Comparison of ENCODE assay signal across 18 cellular contexts in the genomic region with DNA sequence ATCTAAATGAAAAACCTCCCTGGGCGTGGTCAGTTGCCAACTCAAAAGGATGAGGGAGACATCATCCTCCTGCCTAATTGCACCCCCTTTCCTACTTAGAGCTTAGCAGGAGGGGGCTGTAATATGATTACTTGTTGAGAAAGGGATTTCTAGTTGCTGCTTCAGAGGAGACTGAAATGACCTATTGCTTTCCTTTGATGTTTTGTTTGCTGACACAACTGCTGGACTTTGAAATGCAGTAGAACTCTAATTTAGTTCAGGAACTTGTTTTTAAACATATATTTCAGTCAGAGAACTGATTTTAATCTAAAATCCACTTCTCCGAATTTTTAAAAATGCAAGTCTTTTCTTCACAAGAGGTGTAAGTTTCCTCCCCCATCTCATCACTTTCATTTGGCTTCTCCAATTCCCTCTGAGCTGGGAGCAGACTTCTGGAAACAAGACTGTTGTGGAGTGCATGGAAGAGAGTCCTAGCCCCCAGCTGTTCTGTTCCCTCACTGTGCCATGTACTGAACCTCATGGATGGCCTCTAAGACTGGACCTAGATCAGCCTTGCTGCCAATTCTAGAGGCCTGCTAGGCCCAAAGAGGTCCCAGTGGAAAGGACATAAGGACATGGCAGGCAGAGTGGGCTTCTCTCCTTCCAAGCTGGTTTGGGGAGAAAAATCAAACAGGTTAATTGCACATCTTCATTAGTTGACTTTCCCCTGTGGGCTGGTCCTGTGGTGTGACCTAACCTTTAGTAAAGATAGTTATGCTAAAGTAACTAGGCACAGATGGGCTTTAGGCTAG. TPM values are rescaled to one million over a fixed set of nuclear protein-coding genes. Genes with fewer than 3 reads are reported as not detected.
DNase-seq lines count a peak whose midpoint lies in the region; ATAC-seq and TF ChIP-seq lines count a peak whose summit lies in the region.
"Had no signal": no experiment of that assay in that cellular context is flagged by ENCODE, and none has a peak within 500 bp of the region (broad histone marks: within the 10 kb centered on the region; RNA-seq: fewer than 3 reads in every experiment).

No MANE protein-coding gene starts in this region.

- no peak overlapping the region for H3K27ac ChIP-seq in GM23338 (ENCODE audit: low read depth)
- H3K27ac ChIP-seq in smooth muscle cell (ENCODE audit: low read depth): no peak overlapping the region
- H3K27ac ChIP-seq: PC-9 had no signal

- H3K4me3 ChIP-seq in GM23338 (no peak overlapping the region), smooth muscle cell (no peak overlapping the region)
- H3K4me3 ChIP-seq: GM12878, PC-9 had no signal

- no peaks in the 10 kb centered on the region for H3K36me3 Mint-ChIP-seq in GM23338 (ENCODE audit: low read depth)

- H3K36me3 ChIP-seq in GM23338 (ENCODE audit: insufficient read depth) (no peaks in the 10 kb centered on the region), smooth muscle cell (ENCODE audit: low read depth) (no peaks in the 10 kb centered on the region)

- H3F3A ChIP-seq in GM23338 (replicated peaks; ENCODE audit: low read depth): no peaks in the 10 kb centered on the region
- H3F3A ChIP-seq in smooth muscle cell (ENCODE audit: low read depth): no peaks in the 10 kb centered on the region

- H3K27me3 ChIP-seq in GM23338 (ENCODE audit: insufficient read depth): no peaks in the 10 kb centered on the region
- no peaks in the 10 kb centered on the region for H3K27me3 ChIP-seq in smooth muscle cell (ENCODE audit: low read depth)

- peaks cover 1% of the 10 kb centered on the region for H3K27me3 Mint-ChIP-seq in GM23338 (ENCODE audit: insufficient read depth, low read depth, poor library complexity)

- H3K4me1 ChIP-seq in GM23338 (ENCODE audit: insufficient read depth) (peaks cover 43% of the 10 kb centered on the region), smooth muscle cell (ENCODE audit: low read depth) (peaks cover 38% of the 10 kb centered on the region)

- no peak overlapping the region for H3K27ac Mint-ChIP-seq in GM23338
- H3K27ac Mint-ChIP-seq: CD4-positive, alpha-beta T cell had no signal

- no peaks in the 10 kb centered on the region for H3K9me3 ChIP-seq in smooth muscle cell (replicated peaks; ENCODE audit: low read depth)

- H4K20me1 ChIP-seq in GM23338 (replicated peaks; ENCODE audit: insufficient read depth): no peaks in the 10 kb centered on the region
- H4K20me1 ChIP-seq in smooth muscle cell (ENCODE audit: low read depth): no peaks in the 10 kb centered on the region

- WGBS in smooth muscle cell (ENCODE audit: low lambda C conversion rate): 84% methylated on average over 2 of the region's 2 CpGs

- H3K9ac ChIP-seq in smooth muscle cell (ENCODE audit: low read depth): no peak overlapping the region

- no peak overlapping the region for H3K4me3 Mint-ChIP-seq in GM23338
- H3K4me3 Mint-ChIP-seq: CD4-positive, alpha-beta T cell had no signal

- no peaks in the 10 kb centered on the region for H3K79me2 ChIP-seq in GM23338 (replicated peaks; ENCODE audit: insufficient read depth)
- no peaks in the 10 kb centered on the region for H3K79me2 ChIP-seq in smooth muscle cell (ENCODE audit: low read depth)

- ATAC-seq in GM23338: no peak
- peak; percentile 26 for ATAC-seq in left lobe of liver
- ATAC-seq: GM12878 had no signal

- H3K4me1 Mint-ChIP-seq in GM23338: peaks cover 54% of the 10 kb centered on the region

- H3K4me2 ChIP-seq in GM23338: no peak overlapping the region
- H3K4me2 ChIP-seq in smooth muscle cell: peak overlapping the region; percentile 23
- H3K4me2 ChIP-seq: PC-9 had no signal

- peaks cover 7% of the 10 kb centered on the region; the same call in 1 of the 2 replicates for H3K9me2 ChIP-seq in GM23338 (ENCODE audit: insufficient read depth)

- H2AFZ ChIP-seq in GM23338 (peak overlapping the region; percentile 4; the same call in 1 of the 2 replicates), smooth muscle cell (ENCODE audit: low read depth) (no peak overlapping the region)
- H2AFZ ChIP-seq: PC-9 had no signal

- TF ChIP-seq CTCF in GM23338 (conservative IDR thresholded peaks at IDR 0.05; ENCODE audit: low read depth in 2 of 2) (no peak), smooth muscle cell (IDR thresholded peaks at IDR 0.05; ENCODE audit: borderline replicate concordance, insufficient read depth, poor library complexity, severe bottlenecking) (no peak)

- no peaks in the 10 kb centered on the region; the same call in 2 of the 3 replicates for H3K9me3 Mint-ChIP-seq in GM23338
- H3K9me3 Mint-ChIP-seq: CD4-positive, alpha-beta T cell had no signal

- DNase-seq in GM23338 (ENCODE audit: low spot score) (no peak), NCI-H82 treated with DMSO at 0.1 percent for 48 hours (lab: John Stamatoyannopoulos, UW; ENCODE audit: unreplicated experiment) (peak; percentile 50), left lobe of liver (ENCODE audit: low spot score) (no peak), smooth muscle cell (lab: John Stamatoyannopoulos, UW; ENCODE audit: unreplicated experiment) (no peak), NCI-H128 (lab: John Stamatoyannopoulos, UW; ENCODE audit: unreplicated experiment) (no peak), D341Med (ENCODE audit: low spot score) (no peak)
- DNase-seq in stimulated activated CD4-positive, alpha-beta T cell treated with anti-CD3 and anti-CD28 coated beads, Interleukin-15, amount 100 ng/mL, for 24 hours: no peak
- DNase-seq: CD4-positive, alpha-beta T cell; GOT3; KG1; NCI-H1105 treated with DMSO at 0.1 percent for 48 hours; NCI-H187; NCI-H2107; NCI-H226; NCI-H524; PC-9 had no signal

TF ChIP-seq in GM23338, 12 proteins besides CTCF, POLR2A, EP300 and RAD21 (continues in another document):
- TF ChIP-seq, protein P1, sequence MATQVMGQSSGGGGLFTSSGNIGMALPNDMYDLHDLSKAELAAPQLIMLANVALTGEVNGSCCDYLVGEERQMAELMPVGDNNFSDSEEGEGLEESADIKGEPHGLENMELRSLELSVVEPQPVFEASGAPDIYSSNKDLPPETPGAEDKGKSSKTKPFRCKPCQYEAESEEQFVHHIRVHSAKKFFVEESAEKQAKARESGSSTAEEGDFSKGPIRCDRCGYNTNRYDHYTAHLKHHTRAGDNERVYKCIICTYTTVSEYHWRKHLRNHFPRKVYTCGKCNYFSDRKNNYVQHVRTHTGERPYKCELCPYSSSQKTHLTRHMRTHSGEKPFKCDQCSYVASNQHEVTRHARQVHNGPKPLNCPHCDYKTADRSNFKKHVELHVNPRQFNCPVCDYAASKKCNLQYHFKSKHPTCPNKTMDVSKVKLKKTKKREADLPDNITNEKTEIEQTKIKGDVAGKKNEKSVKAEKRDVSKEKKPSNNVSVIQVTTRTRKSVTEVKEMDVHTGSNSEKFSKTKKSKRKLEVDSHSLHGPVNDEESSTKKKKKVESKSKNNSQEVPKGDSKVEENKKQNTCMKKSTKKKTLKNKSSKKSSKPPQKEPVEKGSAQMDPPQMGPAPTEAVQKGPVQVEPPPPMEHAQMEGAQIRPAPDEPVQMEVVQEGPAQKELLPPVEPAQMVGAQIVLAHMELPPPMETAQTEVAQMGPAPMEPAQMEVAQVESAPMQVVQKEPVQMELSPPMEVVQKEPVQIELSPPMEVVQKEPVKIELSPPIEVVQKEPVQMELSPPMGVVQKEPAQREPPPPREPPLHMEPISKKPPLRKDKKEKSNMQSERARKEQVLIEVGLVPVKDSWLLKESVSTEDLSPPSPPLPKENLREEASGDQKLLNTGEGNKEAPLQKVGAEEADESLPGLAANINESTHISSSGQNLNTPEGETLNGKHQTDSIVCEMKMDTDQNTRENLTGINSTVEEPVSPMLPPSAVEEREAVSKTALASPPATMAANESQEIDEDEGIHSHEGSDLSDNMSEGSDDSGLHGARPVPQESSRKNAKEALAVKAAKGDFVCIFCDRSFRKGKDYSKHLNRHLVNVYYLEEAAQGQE (IDR thresholded peaks at IDR 0.05; ENCODE audit: unreplicated experiment): no peak
- TF ChIP-seq CREB1 (CRISPR knock-in tag; IDR thresholded peaks at IDR 0.05; ENCODE audit: low read depth) (no peak), EZH2 (IDR thresholded peaks at IDR 0.05; ENCODE audit: low read depth, unreplicated experiment) (no peak), EZH2phosphoT487 (IDR thresholded peaks at IDR 0.05; ENCODE audit: unreplicated experiment) (no peak), ZNF331 (CRISPR knock-in tag; IDR thresholded peaks at IDR 0.05; ENCODE audit: low read depth) (no peak), POLR2AphosphoS5 (IDR thresholded peaks at IDR 0.05; ENCODE audit: low read depth) (no peak)
- TF ChIP-seq, protein P2, sequence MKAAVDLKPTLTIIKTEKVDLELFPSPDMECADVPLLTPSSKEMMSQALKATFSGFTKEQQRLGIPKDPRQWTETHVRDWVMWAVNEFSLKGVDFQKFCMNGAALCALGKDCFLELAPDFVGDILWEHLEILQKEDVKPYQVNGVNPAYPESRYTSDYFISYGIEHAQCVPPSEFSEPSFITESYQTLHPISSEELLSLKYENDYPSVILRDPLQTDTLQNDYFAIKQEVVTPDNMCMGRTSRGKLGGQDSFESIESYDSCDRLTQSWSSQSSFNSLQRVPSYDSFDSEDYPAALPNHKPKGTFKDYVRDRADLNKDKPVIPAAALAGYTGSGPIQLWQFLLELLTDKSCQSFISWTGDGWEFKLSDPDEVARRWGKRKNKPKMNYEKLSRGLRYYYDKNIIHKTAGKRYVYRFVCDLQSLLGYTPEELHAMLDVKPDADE (IDR thresholded peaks at IDR 0.05): no peak

RNA-seq across cellular contexts. Expression of a gene that starts 7.5 kb away (rescaled TPM):
- total RNA-seq in GM23338 (2014; rRNA removed; shearing (Covaris generic)): not detected in 2 replicates
- not detected in 2 replicates for polyA plus RNA-seq in GM23338 (2016; fragmentation: Nextera tagmentation; extraction: Ambion mirVana)
- not detected for total RNA-seq in left lobe of liver
- not detected in 2 replicates for total RNA-seq in smooth muscle cell
- not detected in 2 replicates for polyA plus RNA-seq in smooth muscle cell
- total RNA-seq: CD4-positive, alpha-beta T cell; GM12878; PC-9 had no signal
- polyA plus RNA-seq: BJ, GM12878 had no signal

RNA-seq across cellular contexts. Expression of a gene that starts 24.1 kb away (rescaled TPM):
- not detected in 2 replicates for total RNA-seq in GM23338 (2014; rRNA removed; shearing (Covaris generic))
- polyA plus RNA-seq in GM23338 (2016; fragmentation: Nextera tagmentation; extraction: Ambion mirVana) (1.5 and 2.6 TPM in 2 replicates), smooth muscle cell (1.1 and 2.2 TPM in 2 replicates)
- total RNA-seq in left lobe of liver (not detected), smooth muscle cell (1.2 and 6.4 TPM in 2 replicates)
- total RNA-seq: CD4-positive, alpha-beta T cell; GM12878; PC-9 had no signal
